ENCODE assay signal across 17 cellular contexts in the genomic region with DNA sequence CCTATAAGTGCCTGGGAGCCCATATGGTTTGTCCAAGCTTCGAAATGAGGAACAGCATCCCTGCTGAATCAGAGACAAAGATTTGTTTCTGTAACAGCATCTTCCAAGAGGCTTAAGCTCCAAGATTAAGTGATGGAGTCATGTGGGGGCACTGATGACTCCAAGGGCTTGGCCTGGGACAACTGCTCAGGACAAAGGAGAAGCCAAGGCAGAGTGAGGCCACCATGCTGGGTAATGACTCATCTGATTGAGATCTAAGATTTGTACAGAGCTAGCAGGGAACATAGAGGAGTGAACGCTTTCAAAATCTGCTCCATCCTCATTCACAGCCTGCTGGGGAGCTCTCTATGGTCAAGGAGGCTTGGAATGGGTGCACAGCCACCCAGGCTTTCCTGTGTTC. TPM values are rescaled to one million over a fixed set of nuclear protein-coding genes. Genes with fewer than 3 reads are reported as not detected.
DNase-seq lines count a peak whose midpoint lies in the region; ATAC-seq and TF ChIP-seq lines count a peak whose summit lies in the region.
"Had no signal": no experiment of that assay in that cellular context is flagged by ENCODE, and none has a peak within 500 bp of the region (broad histone marks: within the 10 kb centered on the region; RNA-seq: fewer than 3 reads in every experiment).

No MANE protein-coding gene starts in this region.

- H3K27me3 Mint-ChIP-seq in natural killer cell treated with Interleukin-12 subunit alpha and Interleukin-12 subunit beta and Interleukin-15 and Interleukin-18, amount 100 ng/mL, for 72 hours = peaks cover 22 to 28% of the 10 kb centered on the region in 2 donors

- H3K4me1 ChIP-seq in spleen = no peaks in the 10 kb centered on the region
- H3K4me1 ChIP-seq: A549, BE2C had no signal

- intact Hi-C loops in spleen (cut with DNase I; ENCODE audit: low total_unique reads) = no loop called here

- no peak overlapping the region for H3K4me3 Mint-ChIP-seq in natural killer cell treated with Interleukin-12 subunit alpha and Interleukin-12 subunit beta and Interleukin-15 and Interleukin-18, amount 100 ng/mL, for 72 hours
- H3K4me3 Mint-ChIP-seq: CD4-positive, alpha-beta memory T cell; GM23338 had no signal

- 68 to 86% (median 74%) methylated on average over 2 of the region's 2 CpGs for WGBS in spleen, 5 donors

- H3K9me3 Mint-ChIP-seq in natural killer cell treated with Interleukin-12 subunit alpha and Interleukin-12 subunit beta and Interleukin-15 and Interleukin-18, amount 100 ng/mL, for 72 hours = no peaks in the 10 kb centered on the region
- H3K9me3 Mint-ChIP-seq: GM23338 had no signal

- ATAC-seq in natural killer cell treated with Interleukin-12 subunit alpha and Interleukin-12 subunit beta and Interleukin-15 and Interleukin-18, amount 100 ng/mL, for 72 hours = no peak
- ATAC-seq: A549, GM23338 had no signal

- H3K27ac Mint-ChIP-seq in natural killer cell treated with Interleukin-12 subunit alpha and Interleukin-12 subunit beta and Interleukin-15 and Interleukin-18, amount 100 ng/mL, for 72 hours = no peak overlapping the region
- H3K27ac Mint-ChIP-seq: CD4-positive, alpha-beta memory T cell; GM23338 had no signal

- H3K36me3 Mint-ChIP-seq in natural killer cell treated with Interleukin-12 subunit alpha and Interleukin-12 subunit beta and Interleukin-15 and Interleukin-18, amount 100 ng/mL, for 72 hours = no peaks in the 10 kb centered on the region
- H3K36me3 Mint-ChIP-seq: CD4-positive, alpha-beta memory T cell had no signal

- H3K36me3 ChIP-seq in spleen = no peaks in the 10 kb centered on the region
- H3K36me3 ChIP-seq: BE2C had no signal

- TF ChIP-seq CTCF in spleen (IDR thresholded peaks at IDR 0.05 in 8 of 11, conservative IDR thresholded peaks at IDR 0.05 in 3 of 11) = no peak

- TF ChIP-seq POLR2A in spleen (IDR thresholded peaks at IDR 0.05) = no peak

- H3K27me3 ChIP-seq in spleen (replicated peaks in 1 of 7) = peaks cover 0 to 53% (median 0%) of the 10 kb centered on the region in 7 donors

- H3K9me3 ChIP-seq in spleen = no peaks in the 10 kb centered on the region
- H3K9me3 ChIP-seq: A549, BE2C had no signal

- no peaks in the 10 kb centered on the region for H3K4me1 Mint-ChIP-seq in natural killer cell treated with Interleukin-12 subunit alpha and Interleukin-12 subunit beta and Interleukin-15 and Interleukin-18, amount 100 ng/mL, for 72 hours (ENCODE audit: low read depth in 2 of 2)
- H3K4me1 Mint-ChIP-seq: CD4-positive, alpha-beta memory T cell; GM23338 had no signal

- peak; percentile 60 for DNase-seq in LHCN-M2 (ENCODE audit: low read depth)
- peak; percentile 19 for DNase-seq in RPMI7951 (ENCODE audit: low read depth)
- peak; percentile 81 for DNase-seq in myocyte (ENCODE audit: low read depth)
- DNase-seq in spleen = peak; percentile 18
- DNase-seq in T1000 (lab: John Stamatoyannopoulos, UW) = no peak
- DNase-seq in medulla oblongata (ENCODE audit: extremely low spot score) = no peak
- no peak for DNase-seq in natural killer cell treated with Interleukin-12 subunit alpha and Interleukin-12 subunit beta and Interleukin-15 and Interleukin-18, amount 100 ng/mL, for 72 hours (ENCODE audit: low spot score)
- DNase-seq: BE2C; CD4-positive, alpha-beta memory T cell; DMS79; EL; H7 had no signal

- no peak overlapping the region for H3K27ac ChIP-seq in spleen
- H3K27ac ChIP-seq: A549, C4-2B had no signal

- H3K4me3 ChIP-seq in spleen = no peak overlapping the region
- H3K4me3 ChIP-seq: A549, GM23338 had no signal

RNA-seq across cellular contexts. Expression of a gene that starts 49.3 kb away (rescaled TPM):
- total RNA-seq in LHCN-M2 (2014; rRNA removed) (not detected in 2 replicates), myocyte (not detected in 2 replicates), spleen (not detected)
- polyA plus RNA-seq in LHCN-M2 (2012) = not detected
- total RNA-seq in RPMI7951 (2014; rRNA removed; shearing (Covaris generic)) = not detected in 2 replicates
- not detected for polyA plus RNA-seq in myocyte (2012)
- polyA plus RNA-seq in spleen = not detected
- not detected for total RNA-seq in natural killer cell treated with Interleukin-12 subunit alpha and Interleukin-12 subunit beta and Interleukin-15 and Interleukin-18, amount 100 ng/mL, for 72 hours
- total RNA-seq: CD4-positive, alpha-beta memory T cell; GM23338; H7; HT-29 had no signal
- polyA plus RNA-seq: A549; AG04450; CD4-positive, alpha-beta memory T cell; GM23338 had no signal

Comparison
In these comparisons a context has a peak if more than half of its experiments do, and no peak if none do; other contexts are left out.
1. DNase-seq: peak in LHCN-M2 (single experiment), RPMI7951 (single experiment), myocyte (single experiment) and spleen (single experiment); none in T1000 (single experiment), medulla oblongata (single experiment) and natural killer cell treated with Interleukin-12 subunit alpha and Interleukin-12 subunit beta and Interleukin-15 and Interleukin-18, amount 100 ng/mL, for 72 hours (single experiment).